ENCODE assay signal across 1 cellular context in genomic region chr19:35498984-35499383, GRCh38.
A peak's percentile ranks its signal among the peaks of the same experiment; 100 is the strongest.
TF ChIP-seq lines count a peak whose summit lies in the region.

No MANE protein-coding gene starts in this region.

TF ChIP-seq in K562, 482 proteins besides CTCF, POLR2A, EP300 and RAD21:
- no peak for TF ChIP-seq AFF1 (IDR thresholded peaks at IDR 0.05; ENCODE audit: low read depth in 1 of 2, partially characterized antibody in 2 of 2)
- TF ChIP-seq NR2C2 (CRISPR knock-in tag; IDR thresholded peaks at IDR 0.05): no peak
- 0 out of 2 replicates have a peak, but pooled peaks have one; percentile 22 for TF ChIP-seq NR2C2 (tag; IDR thresholded peaks at IDR 0.05)
- TF ChIP-seq MTF1 (CRISPR knock-in tag; IDR thresholded peaks at IDR 0.05; ENCODE audit: borderline replicate concordance): no peak
- no peak for TF ChIP-seq HDAC8 (tag; IDR thresholded peaks at IDR 0.05)
- TF ChIP-seq CBFA2T3 (IDR thresholded peaks at IDR 0.05): peak; percentile 38
- TF ChIP-seq EZH2 (IDR thresholded peaks at IDR 0.05; ENCODE audit: borderline replicate concordance, low read depth, low read length): no peak
- no peak for TF ChIP-seq BRD4 (IDR thresholded peaks at IDR 0.05)
- TF ChIP-seq CBFA2T2 (conservative IDR thresholded peaks at IDR 0.05): 0 out of 2 replicates have a peak, but pooled peaks have one; percentile 11
- TF ChIP-seq PRDM10 (IDR thresholded peaks at IDR 0.05; ENCODE audit: partially characterized antibody): no peak
- TF ChIP-seq GTF2A2 (tag; IDR thresholded peaks at IDR 0.05): no peak
- TF ChIP-seq SMAD1 (IDR thresholded peaks at IDR 0.05; ENCODE audit: low read depth, low read length, partially characterized antibody): no peak
- no peak for TF ChIP-seq TAL1 (IDR thresholded peaks at IDR 0.05)
- no peak for TF ChIP-seq U2AF1 (optimal IDR thresholded peaks at IDR 0.05; ENCODE audit: low read depth, low read length)
- TF ChIP-seq TCF3 (CRISPR knock-in tag; IDR thresholded peaks at IDR 0.05): peak; percentile 66
- TF ChIP-seq ZC3H8 (IDR thresholded peaks at IDR 0.05): no peak
- TF ChIP-seq ZNF395 (CRISPR knock-in tag; IDR thresholded peaks at IDR 0.05): no peak
- no peak for TF ChIP-seq CHD4 (IDR thresholded peaks at IDR 0.05; ENCODE audit: insufficient read depth, insufficient replicate concordance, low read depth, low read length, poor library complexity, severe bottlenecking)
- TF ChIP-seq ZNF76 (CRISPR knock-in tag; IDR thresholded peaks at IDR 0.05; ENCODE audit: borderline replicate concordance): no peak
- TF ChIP-seq KLF6 (CRISPR knock-in tag; IDR thresholded peaks at IDR 0.05; ENCODE audit: borderline replicate concordance): no peak
- TF ChIP-seq REST (CRISPR knock-in tag; IDR thresholded peaks at IDR 0.05; ENCODE audit: low read depth): no peak
- no peak for TF ChIP-seq DEAF1 (CRISPR knock-in tag; IDR thresholded peaks at IDR 0.05)
- no peak for TF ChIP-seq RREB1 (CRISPR knock-in tag; IDR thresholded peaks at IDR 0.05)
- TF ChIP-seq BACH1 (tag; IDR thresholded peaks at IDR 0.05): no peak
